Comparison of ENCODE assay signal across 8 cellular contexts in the genomic region with DNA sequence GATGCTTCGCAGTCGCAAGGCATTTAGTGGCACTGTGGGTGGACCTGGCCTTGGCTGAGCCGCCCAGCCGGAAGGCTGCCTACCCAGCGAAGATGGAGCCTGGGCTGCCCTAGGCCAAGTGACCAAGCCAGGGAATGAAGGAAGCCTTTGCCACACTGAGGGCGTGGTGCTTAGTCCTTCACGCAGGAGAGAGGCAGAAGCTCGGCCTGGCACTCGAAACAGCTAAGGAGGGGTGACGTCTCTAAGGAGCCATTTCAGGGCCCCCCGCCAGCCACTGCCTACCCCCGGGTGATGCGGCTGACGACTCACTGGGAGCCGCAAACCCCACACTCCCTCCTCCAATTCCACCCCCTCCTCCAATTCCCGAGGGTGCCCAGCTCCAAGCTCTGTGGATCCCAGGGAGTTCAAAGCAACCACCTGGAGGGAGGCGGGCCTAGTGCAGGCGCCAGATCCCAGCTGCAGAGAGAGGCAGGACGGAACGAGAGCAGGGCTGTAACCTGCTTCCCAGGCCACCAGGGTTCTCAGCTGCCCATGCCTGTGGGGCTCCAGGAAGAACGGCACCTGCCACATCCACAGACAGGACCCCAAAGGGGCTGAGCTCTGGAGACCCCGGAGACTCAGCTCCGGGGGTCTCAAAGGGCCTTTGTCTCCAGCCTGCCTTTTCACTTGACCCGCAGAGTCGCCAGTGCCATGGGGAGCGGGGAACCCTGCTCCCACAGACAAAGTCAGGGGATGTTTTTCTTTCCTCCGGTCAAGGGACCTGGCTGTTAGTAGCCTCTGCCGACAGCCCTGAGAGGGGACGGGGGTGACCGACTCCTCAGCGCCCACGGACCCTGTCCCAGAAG.
DNase-seq lines count a peak whose midpoint lies in the region; ATAC-seq and TF ChIP-seq lines count a peak whose summit lies in the region.

No MANE protein-coding gene starts in this region.

- no peak for TF ChIP-seq CTCF in RWPE2 (IDR thresholded peaks at IDR 0.05; ENCODE audit: poor library complexity, severe bottlenecking)
- TF ChIP-seq CTCF in fibroblast of the aortic adventitia (IDR thresholded peaks at IDR 0.05; ENCODE audit: insufficient read depth, low read length), result peak; percentile 39
- TF ChIP-seq CTCF in psoas muscle (IDR thresholded peaks at IDR 0.05), result no peak

- H3K9me3 Mint-ChIP-seq in activated T-cell treated with anti-CD3 and anti-CD28 coated beads, Interleukin-2, amount 50 U/mL, for 24 hours, result no peaks in the 10 kb centered on the region

- H3K27me3 Mint-ChIP-seq in activated T-cell treated with anti-CD3 and anti-CD28 coated beads, Interleukin-2, amount 50 U/mL, for 24 hours, result no peaks in the 10 kb centered on the region

- peak overlapping the region; percentile 72 for H3K4me3 Mint-ChIP-seq in activated T-cell treated with anti-CD3 and anti-CD28 coated beads, Interleukin-2, amount 50 U/mL, for 24 hours

- H3K27ac Mint-ChIP-seq in activated T-cell treated with anti-CD3 and anti-CD28 coated beads, Interleukin-2, amount 50 U/mL, for 24 hours, result peak overlapping the region; percentile 6

- H3K4me1 ChIP-seq in RWPE2 (ENCODE audit: insufficient read depth, poor library complexity, severe bottlenecking) (no peaks in the 10 kb centered on the region), psoas muscle (peaks cover 26% of the 10 kb centered on the region)

- H3K9me3 ChIP-seq in RWPE2 (ENCODE audit: severe bottlenecking) (no peaks in the 10 kb centered on the region), psoas muscle (no peaks in the 10 kb centered on the region)

- WGBS in psoas muscle, 3 donors, result 16 to 31% (median 19%) methylated on average over 31 to 32 of the region's 32 CpGs

- H3K27ac ChIP-seq in RWPE2 (ENCODE audit: poor library complexity, severe bottlenecking), result peak overlapping the region; percentile 45
- peak overlapping the region; percentile 77 for H3K27ac ChIP-seq in psoas muscle

- H3K36me3 Mint-ChIP-seq in activated T-cell treated with anti-CD3 and anti-CD28 coated beads, Interleukin-2, amount 50 U/mL, for 24 hours (ENCODE audit: low read depth), result no peaks in the 10 kb centered on the region

- H3K27me3 ChIP-seq in RWPE2 (ENCODE audit: insufficient read depth, poor library complexity, severe bottlenecking) (no peaks in the 10 kb centered on the region), psoas muscle (ENCODE audit: insufficient read depth in 3 of 3, low read length in 2 of 3) (no peaks in the 10 kb centered on the region)

- peak overlapping the region; percentile 70 for H3K4me3 ChIP-seq in RWPE2 (ENCODE audit: severe bottlenecking)
- peak overlapping the region; percentile 76 for H3K4me3 ChIP-seq in fibroblast of the aortic adventitia (ENCODE audit: low read depth, low read length)
- H3K4me3 ChIP-seq in psoas muscle, result peak overlapping the region; percentile 71

- peaks cover 18% of the 10 kb centered on the region for H3K4me1 Mint-ChIP-seq in activated T-cell treated with anti-CD3 and anti-CD28 coated beads, Interleukin-2, amount 50 U/mL, for 24 hours (ENCODE audit: low read depth)

- ATAC-seq in RWPE2 (ENCODE audit: low read depth) (peak; percentile 64), psoas muscle (peak; percentile 6 to 48 (median 26)), HG03442 (IDR thresholded peaks at IDR 0.05; ENCODE audit: unreplicated experiment) (no peak), HG02973 (IDR thresholded peaks at IDR 0.05; ENCODE audit: unreplicated experiment) (no peak)

- intact Hi-C loops in psoas muscle (cut with DNase I), result no loop called here

- no peak for DNase-seq in activated T-cell treated with anti-CD3 and anti-CD28 coated beads, Interleukin-2, amount 50 U/mL, for 24 hours
- no peak for DNase-seq in activated T-cell treated with anti-CD3 and anti-CD28 coated beads, Interleukin-2, amount 50 U/mL, for 48 hours
- DNase-seq in RWPE2 (ENCODE audit: low spot score) (no peak), fibroblast of the aortic adventitia (ENCODE audit: low read depth) (peak; percentile 37), psoas muscle (no peak), DMS114 treated with DMSO at 0.1 percent for 48 hours (lab: John Stamatoyannopoulos, UW; ENCODE audit: unreplicated experiment) (no peak)

- H3K36me3 ChIP-seq in RWPE2 (ENCODE audit: low read depth) (no peaks in the 10 kb centered on the region), psoas muscle (ENCODE audit: insufficient read depth in 1 of 2, low read depth in 1 of 2) (no peaks in the 10 kb centered on the region)

Comparison
In these comparisons a context has a peak if more than half of its experiments do, and no peak if none do; other contexts are left out.
1. ATAC-seq: peak in RWPE2 (single experiment) and psoas muscle (4 of 4); none in HG03442 (single experiment) and HG02973 (single experiment).
2. Peak in every context shown above with its lines, with median percentiles within 50 percentile points of each other: H3K4me3 ChIP-seq.